Comparison of ENCODE assay signal across 30 cellular contexts in genomic region chr7:105861252-105861651, GRCh38.
"Had no signal": no experiment of that assay in that cellular context is flagged by ENCODE, and none has a peak within 500 bp of the region (broad histone marks: within the 10 kb centered on the region; RNA-seq: fewer than 3 reads in every experiment).

No MANE protein-coding gene starts in this region.

- H3K4me3 ChIP-seq: SJSA1 had no signal

- H3K36me3 Mint-ChIP-seq: activated CD4-positive, alpha-beta memory T cell treated with anti-CD3 and anti-CD28 coated beads for 36 hours had no signal

- H3K9ac ChIP-seq: SK-N-SH had no signal

- H3K4me2 ChIP-seq: SK-N-SH had no signal

- H3K9me3 Mint-ChIP-seq: activated B cell treated with CpG ODN at 0.5 μM for 24 hours; activated CD4-positive, alpha-beta memory T cell treated with anti-CD3 and anti-CD28 coated beads for 36 hours; activated naive CD4-positive, alpha-beta T cell treated with anti-CD3 and anti-CD28 coated beads, Interleukin-2, amount 50 U/mL, for 24 hours; activated T-cell treated with anti-CD3 and anti-CD28 coated beads, Interleukin-2, amount 50 U/mL, for 72 hours; activated T-helper 17 cell treated with anti-CD3 and anti-CD28 coated beads, Interleukin-2, amount 50 U/mL, for 72 hours; brain; T-helper 1 cell treated with Interleukin-12 subunit alpha and Interleukin-12 subunit beta and Interleukin-4 antibody, amounts not matched to agents 30 μg/mL and 1 μg/mL, for 36 hours; T-helper 2 cell treated with Interferon-gamma antibody and Interleukin-4, amounts not matched to agents 5 μg/mL and 100 μg/mL, for 36 hours had no signal

- H3K4me1 Mint-ChIP-seq: activated B cell treated with CpG ODN at 0.5 μM for 24 hours had no signal

- DNase-seq: activated B cell treated with CpG ODN at 0.5 μM for 24 hours; activated CD4-positive, alpha-beta memory T cell treated with anti-CD3 and anti-CD28 coated beads for 36 hours; activated CD4-positive, alpha-beta T cell treated with anti-CD3 and anti-CD28 coated beads for 4 hours; activated CD4-positive, alpha-beta T cell treated with anti-CD3 and anti-CD28 coated beads, Interleukin-2, amount 50 U/mL, for 1 hour; activated CD4-positive, CD25-positive, alpha-beta regulatory T cell treated with anti-CD3 and anti-CD28 coated beads, Interleukin-2, amount 50 U/mL, for 72 hours; activated gamma-delta T cell; activated naive CD4-positive, alpha-beta T cell treated with Interleukin-2 at 50 U/mL for 16 hours; activated T-cell treated with anti-CD3 and anti-CD28 coated beads, Interleukin-2, amount 50 U/mL, for 1 hour; activated T-cell treated with anti-CD3 and anti-CD28 coated beads, Interleukin-2, amount 50 U/mL, for 72 hours; anterior cingulate cortex; caudate nucleus; cerebellar nuclear complex; MM.1S; MV-4-11; NCI-H1092 treated with DMSO at 0.1 percent for 48 hours; NCI-H146; NCI-H187; NCI-H2029 treated with DMSO at 0.1 percent for 48 hours; NCI-H2107; NCI-H345; NCI-H524 treated with DMSO at 0.1 percent for 48 hours; SHP77; SK-N-SH had no signal

- ATAC-seq: activated T-cell treated with anti-CD3 and anti-CD28 coated beads, Interleukin-2, amount 50 U/mL, for 72 hours; activated T-helper 17 cell treated with anti-CD3 and anti-CD28 coated beads, Interleukin-2, amount 50 U/mL, for 72 hours; Panc1 had no signal

- H3K27me3 ChIP-seq: SJSA1 had no signal

- H3K27me3 Mint-ChIP-seq: activated B cell treated with CpG ODN at 0.5 μM for 24 hours; activated CD4-positive, alpha-beta memory T cell treated with anti-CD3 and anti-CD28 coated beads for 36 hours; activated naive CD4-positive, alpha-beta T cell treated with anti-CD3 and anti-CD28 coated beads, Interleukin-2, amount 50 U/mL, for 24 hours; activated T-helper 17 cell treated with anti-CD3 and anti-CD28 coated beads, Interleukin-2, amount 50 U/mL, for 72 hours; brain had no signal

- H3K27ac Mint-ChIP-seq: activated B cell treated with CpG ODN at 0.5 μM for 24 hours; activated CD4-positive, alpha-beta memory T cell treated with anti-CD3 and anti-CD28 coated beads for 36 hours; activated naive CD4-positive, alpha-beta T cell treated with anti-CD3 and anti-CD28 coated beads, Interleukin-2, amount 50 U/mL, for 24 hours; activated T-cell treated with anti-CD3 and anti-CD28 coated beads, Interleukin-2, amount 50 U/mL, for 72 hours; activated T-helper 17 cell treated with anti-CD3 and anti-CD28 coated beads, Interleukin-2, amount 50 U/mL, for 72 hours; T-helper 1 cell treated with Interleukin-12 subunit alpha and Interleukin-12 subunit beta and Interleukin-4 antibody, amounts not matched to agents 30 μg/mL and 1 μg/mL, for 36 hours; T-helper 2 cell treated with Interferon-gamma antibody and Interleukin-4, amounts not matched to agents 5 μg/mL and 100 μg/mL, for 36 hours had no signal

- H3K9me2 ChIP-seq: SK-N-SH had no signal

- H3K4me3 Mint-ChIP-seq: activated B cell treated with CpG ODN at 0.5 μM for 24 hours; activated CD4-positive, alpha-beta memory T cell treated with anti-CD3 and anti-CD28 coated beads for 36 hours; activated naive CD4-positive, alpha-beta T cell treated with anti-CD3 and anti-CD28 coated beads, Interleukin-2, amount 50 U/mL, for 24 hours; activated T-cell treated with anti-CD3 and anti-CD28 coated beads, Interleukin-2, amount 50 U/mL, for 72 hours; activated T-helper 17 cell treated with anti-CD3 and anti-CD28 coated beads, Interleukin-2, amount 50 U/mL, for 72 hours; brain; T-helper 1 cell treated with Interleukin-12 subunit alpha and Interleukin-12 subunit beta and Interleukin-4 antibody, amounts not matched to agents 30 μg/mL and 1 μg/mL, for 36 hours; T-helper 2 cell treated with Interferon-gamma antibody and Interleukin-4, amounts not matched to agents 5 μg/mL and 100 μg/mL, for 36 hours had no signal

- H3K9me3 ChIP-seq: SJSA1, SK-N-SH had no signal

- H3K27ac ChIP-seq: SJSA1 had no signal
